In the genomic region with DNA sequence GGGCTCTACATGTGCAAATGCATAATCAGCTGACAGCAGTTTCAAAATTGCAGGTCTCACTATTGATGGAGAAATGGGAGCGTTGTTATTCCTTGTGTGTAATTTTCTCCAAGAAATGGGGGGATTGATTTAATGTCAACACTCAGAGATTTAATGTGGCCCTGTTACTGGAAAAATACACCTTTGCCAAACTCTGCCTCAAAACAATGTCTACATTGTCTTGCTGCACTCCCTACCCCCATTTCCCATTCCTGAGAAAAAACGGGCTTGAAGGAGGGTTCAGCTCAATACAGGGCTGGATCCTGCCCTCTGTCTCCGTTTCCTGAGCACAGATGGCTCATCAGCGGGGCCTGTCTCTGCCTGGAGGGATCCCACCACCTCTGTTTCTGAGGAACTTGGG, we compare ENCODE assay signal across 1 cellular context.
TF ChIP-seq lines count a peak whose summit lies in the region.

No MANE protein-coding gene starts in this region.

TF ChIP-seq in GM23338, 12 proteins besides CTCF, POLR2A, EP300 and RAD21:
- TF ChIP-seq, protein P1, sequence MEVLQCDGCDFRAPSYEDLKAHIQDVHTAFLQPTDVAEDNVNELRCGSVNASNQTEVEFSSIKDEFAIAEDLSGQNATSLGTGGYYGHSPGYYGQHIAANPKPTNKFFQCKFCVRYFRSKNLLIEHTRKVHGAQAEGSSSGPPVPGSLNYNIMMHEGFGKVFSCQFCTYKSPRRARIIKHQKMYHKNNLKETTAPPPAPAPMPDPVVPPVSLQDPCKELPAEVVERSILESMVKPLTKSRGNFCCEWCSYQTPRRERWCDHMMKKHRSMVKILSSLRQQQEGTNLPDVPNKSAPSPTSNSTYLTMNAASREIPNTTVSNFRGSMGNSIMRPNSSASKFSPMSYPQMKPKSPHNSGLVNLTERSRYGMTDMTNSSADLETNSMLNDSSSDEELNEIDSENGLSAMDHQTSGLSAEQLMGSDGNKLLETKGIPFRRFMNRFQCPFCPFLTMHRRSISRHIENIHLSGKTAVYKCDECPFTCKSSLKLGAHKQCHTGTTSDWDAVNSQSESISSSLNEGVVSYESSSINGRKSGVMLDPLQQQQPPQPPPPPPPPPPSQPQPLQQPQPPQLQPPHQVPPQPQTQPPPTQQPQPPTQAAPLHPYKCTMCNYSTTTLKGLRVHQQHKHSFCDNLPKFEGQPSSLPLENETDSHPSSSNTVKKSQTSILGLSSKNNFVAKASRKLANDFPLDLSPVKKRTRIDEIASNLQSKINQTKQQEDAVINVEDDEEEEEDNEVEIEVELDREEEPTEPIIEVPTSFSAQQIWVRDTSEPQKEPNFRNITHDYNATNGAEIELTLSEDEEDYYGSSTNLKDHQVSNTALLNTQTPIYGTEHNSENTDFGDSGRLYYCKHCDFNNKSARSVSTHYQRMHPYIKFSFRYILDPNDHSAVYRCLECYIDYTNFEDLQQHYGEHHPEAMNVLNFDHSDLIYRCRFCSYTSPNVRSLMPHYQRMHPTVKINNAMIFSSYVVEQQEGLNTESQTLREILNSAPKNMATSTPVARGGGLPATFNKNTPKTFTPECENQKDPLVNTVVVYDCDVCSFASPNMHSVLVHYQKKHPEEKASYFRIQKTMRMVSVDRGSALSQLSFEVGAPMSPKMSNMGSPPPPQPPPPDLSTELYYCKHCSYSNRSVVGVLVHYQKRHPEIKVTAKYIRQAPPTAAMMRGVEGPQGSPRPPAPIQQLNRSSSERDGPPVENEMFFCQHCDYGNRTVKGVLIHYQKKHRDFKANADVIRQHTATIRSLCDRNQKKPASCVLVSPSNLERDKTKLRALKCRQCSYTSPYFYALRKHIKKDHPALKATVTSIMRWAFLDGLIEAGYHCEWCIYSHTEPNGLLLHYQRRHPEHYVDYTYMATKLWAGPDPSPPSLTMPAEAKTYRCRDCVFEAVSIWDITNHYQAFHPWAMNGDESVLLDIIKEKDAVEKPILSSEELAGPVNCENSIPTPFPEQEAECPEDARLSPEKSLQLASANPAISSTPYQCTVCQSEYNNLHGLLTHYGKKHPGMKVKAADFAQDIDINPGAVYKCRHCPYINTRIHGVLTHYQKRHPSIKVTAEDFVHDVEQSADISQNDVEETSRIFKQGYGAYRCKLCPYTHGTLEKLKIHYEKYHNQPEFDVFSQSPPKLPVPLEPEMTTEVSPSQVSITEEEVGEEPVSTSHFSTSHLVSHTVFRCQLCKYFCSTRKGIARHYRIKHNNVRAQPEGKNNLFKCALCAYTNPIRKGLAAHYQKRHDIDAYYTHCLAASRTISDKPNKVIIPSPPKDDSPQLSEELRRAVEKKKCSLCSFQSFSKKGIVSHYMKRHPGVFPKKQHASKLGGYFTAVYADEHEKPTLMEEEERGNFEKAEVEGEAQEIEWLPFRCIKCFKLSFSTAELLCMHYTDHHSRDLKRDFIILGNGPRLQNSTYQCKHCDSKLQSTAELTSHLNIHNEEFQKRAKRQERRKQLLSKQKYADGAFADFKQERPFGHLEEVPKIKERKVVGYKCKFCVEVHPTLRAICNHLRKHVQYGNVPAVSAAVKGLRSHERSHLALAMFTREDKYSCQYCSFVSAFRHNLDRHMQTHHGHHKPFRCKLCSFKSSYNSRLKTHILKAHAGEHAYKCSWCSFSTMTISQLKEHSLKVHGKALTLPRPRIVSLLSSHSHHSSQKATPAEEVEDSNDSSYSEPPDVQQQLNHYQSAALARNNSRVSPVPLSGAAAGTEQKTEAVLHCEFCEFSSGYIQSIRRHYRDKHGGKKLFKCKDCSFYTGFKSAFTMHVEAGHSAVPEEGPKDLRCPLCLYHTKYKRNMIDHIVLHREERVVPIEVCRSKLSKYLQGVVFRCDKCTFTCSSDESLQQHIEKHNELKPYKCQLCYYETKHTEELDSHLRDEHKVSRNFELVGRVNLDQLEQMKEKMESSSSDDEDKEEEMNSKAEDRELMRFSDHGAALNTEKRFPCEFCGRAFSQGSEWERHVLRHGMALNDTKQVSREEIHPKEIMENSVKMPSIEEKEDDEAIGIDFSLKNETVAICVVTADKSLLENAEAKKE (CRISPR knock-in tag; IDR thresholded peaks at IDR 0.05) = no peak
- TF ChIP-seq STAT1 (IDR thresholded peaks at IDR 0.05; ENCODE audit: unreplicated experiment) = no peak
- TF ChIP-seq NANOG (IDR thresholded peaks at IDR 0.05; ENCODE audit: borderline replicate concordance) = no peak
- no peak for TF ChIP-seq JUNB (IDR thresholded peaks at IDR 0.05; ENCODE audit: unreplicated experiment)
- no peak for TF ChIP-seq EZH2 (IDR thresholded peaks at IDR 0.05; ENCODE audit: low read depth, unreplicated experiment)
- TF ChIP-seq POLR2AphosphoS5 (IDR thresholded peaks at IDR 0.05; ENCODE audit: low read depth) = no peak
- no peak for TF ChIP-seq EZH2phosphoT487 (IDR thresholded peaks at IDR 0.05; ENCODE audit: unreplicated experiment)
- TF ChIP-seq ETS1 (IDR thresholded peaks at IDR 0.05) = no peak
- no peak for TF ChIP-seq ZNF331 (CRISPR knock-in tag; IDR thresholded peaks at IDR 0.05; ENCODE audit: low read depth)
- no peak for TF ChIP-seq ZNF114 (CRISPR knock-in tag; IDR thresholded peaks at IDR 0.05)
- TF ChIP-seq, protein P2, sequence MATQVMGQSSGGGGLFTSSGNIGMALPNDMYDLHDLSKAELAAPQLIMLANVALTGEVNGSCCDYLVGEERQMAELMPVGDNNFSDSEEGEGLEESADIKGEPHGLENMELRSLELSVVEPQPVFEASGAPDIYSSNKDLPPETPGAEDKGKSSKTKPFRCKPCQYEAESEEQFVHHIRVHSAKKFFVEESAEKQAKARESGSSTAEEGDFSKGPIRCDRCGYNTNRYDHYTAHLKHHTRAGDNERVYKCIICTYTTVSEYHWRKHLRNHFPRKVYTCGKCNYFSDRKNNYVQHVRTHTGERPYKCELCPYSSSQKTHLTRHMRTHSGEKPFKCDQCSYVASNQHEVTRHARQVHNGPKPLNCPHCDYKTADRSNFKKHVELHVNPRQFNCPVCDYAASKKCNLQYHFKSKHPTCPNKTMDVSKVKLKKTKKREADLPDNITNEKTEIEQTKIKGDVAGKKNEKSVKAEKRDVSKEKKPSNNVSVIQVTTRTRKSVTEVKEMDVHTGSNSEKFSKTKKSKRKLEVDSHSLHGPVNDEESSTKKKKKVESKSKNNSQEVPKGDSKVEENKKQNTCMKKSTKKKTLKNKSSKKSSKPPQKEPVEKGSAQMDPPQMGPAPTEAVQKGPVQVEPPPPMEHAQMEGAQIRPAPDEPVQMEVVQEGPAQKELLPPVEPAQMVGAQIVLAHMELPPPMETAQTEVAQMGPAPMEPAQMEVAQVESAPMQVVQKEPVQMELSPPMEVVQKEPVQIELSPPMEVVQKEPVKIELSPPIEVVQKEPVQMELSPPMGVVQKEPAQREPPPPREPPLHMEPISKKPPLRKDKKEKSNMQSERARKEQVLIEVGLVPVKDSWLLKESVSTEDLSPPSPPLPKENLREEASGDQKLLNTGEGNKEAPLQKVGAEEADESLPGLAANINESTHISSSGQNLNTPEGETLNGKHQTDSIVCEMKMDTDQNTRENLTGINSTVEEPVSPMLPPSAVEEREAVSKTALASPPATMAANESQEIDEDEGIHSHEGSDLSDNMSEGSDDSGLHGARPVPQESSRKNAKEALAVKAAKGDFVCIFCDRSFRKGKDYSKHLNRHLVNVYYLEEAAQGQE (IDR thresholded peaks at IDR 0.05; ENCODE audit: unreplicated experiment) = no peak
